In the genomic region with DNA sequence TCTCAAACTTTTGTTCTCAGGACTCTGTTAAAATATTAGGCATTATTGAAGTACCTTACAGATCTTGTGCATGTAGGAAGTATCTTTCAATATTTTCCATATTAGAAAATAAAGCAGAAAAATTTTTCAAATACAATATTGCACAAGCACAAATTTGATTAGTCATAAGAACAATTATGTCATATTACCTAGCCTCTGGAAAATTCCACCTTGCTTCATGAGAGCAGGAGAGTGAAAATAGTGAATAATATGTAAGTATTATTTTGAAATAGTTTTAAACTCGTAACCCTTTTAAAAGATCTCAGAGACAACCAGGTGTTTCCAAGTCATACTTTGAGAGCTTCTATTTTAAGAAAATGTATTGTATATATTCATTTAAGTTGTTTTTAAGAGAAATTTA, we compare ENCODE assay signal across 29 cellular contexts.
"Had no signal": no experiment of that assay in that cellular context is flagged by ENCODE, and none has a peak within 500 bp of the region (broad histone marks: within the 10 kb centered on the region; RNA-seq: fewer than 3 reads in every experiment).

No MANE protein-coding gene starts in this region.

- H3K4me1 ChIP-seq: adrenal gland, body of pancreas had no signal

- H3K27ac ChIP-seq: adrenal gland, body of pancreas, brain microvascular endothelial cell, VCaP had no signal

- H3K27me3 ChIP-seq: adrenal gland, body of pancreas, brain microvascular endothelial cell had no signal

- H3K36me3 ChIP-seq: adrenal gland, brain microvascular endothelial cell had no signal

- H3K9me3 ChIP-seq: adrenal gland, body of pancreas had no signal

- DNase-seq: activated B cell treated with CpG ODN at 0.5 μM for 24 hours; activated CD4-positive, alpha-beta memory T cell treated with anti-CD3 and anti-CD28 coated beads, Interleukin-2, amount 10 ng/mL, durations not matched to agents 7 days and 5 days; activated CD4-positive, alpha-beta T cell treated with anti-CD3 and anti-CD28 coated beads for 48 hours; activated CD4-positive, alpha-beta T cell treated with anti-CD3 and anti-CD28 coated beads, Interleukin-2, amount 10 ng/mL, durations not matched to agents 7 days and 5 days; activated CD4-positive, alpha-beta T cell treated with anti-CD3 and anti-CD28 coated beads, Interleukin-2, amount 50 U/mL, for 48 hours; activated CD4-positive, CD25-positive, alpha-beta regulatory T cell treated with anti-CD3 and anti-CD28 coated beads, Interleukin-2, amount 50 U/mL, for 72 hours; activated CD8-positive, alpha-beta memory T cell treated with anti-CD3 and anti-CD28 coated beads for 24 hours; activated CD8-positive, alpha-beta memory T cell treated with anti-CD3 and anti-CD28 coated beads, Interleukin-2, amount 10 ng/mL, durations not matched to agents 7 days and 5 days; activated CD8-positive, alpha-beta memory T cell treated with anti-CD3 and anti-CD28 coated beads, Interleukin-2, amount 50 U/mL, for 48 hours; activated CD8-positive, alpha-beta T cell treated with anti-CD3 and anti-CD28 coated beads, Interleukin-2, amount 10 ng/mL, durations not matched to agents 7 days and 5 days; activated effector memory CD4-positive, alpha-beta T cell treated with Interleukin-2 at 50 U/mL for 16 hours; activated gamma-delta T cell; activated naive CD4-positive, alpha-beta T cell; activated naive CD4-positive, alpha-beta T cell treated with anti-CD3 and anti-CD28 coated beads for 36 hours; activated naive CD4-positive, alpha-beta T cell treated with anti-CD3 and anti-CD28 coated beads, Interleukin-2, amount 50 U/mL, for 16 hours; activated naive CD8-positive, alpha-beta T cell treated with anti-CD3 and anti-CD28 coated beads for 36 hours; activated T-cell treated with anti-CD3 and anti-CD28 coated beads, Interleukin-2, amount 50 U/mL, for 24 hours; activated T-cell treated with anti-CD3 and anti-CD28 coated beads, Interleukin-2, amount 50 U/mL, for 48 hours; adrenal gland; amniotic stem cell; aorta; body of pancreas; brain microvascular endothelial cell; central memory CD4-positive, alpha-beta T cell; SW 1271; T-helper 1 cell; T-helper 2 cell; T-helper 9 cell had no signal

- H3K4me3 ChIP-seq: adrenal gland, body of pancreas had no signal
